17 cellular contexts compared by ENCODE assay signal in the genomic region with DNA sequence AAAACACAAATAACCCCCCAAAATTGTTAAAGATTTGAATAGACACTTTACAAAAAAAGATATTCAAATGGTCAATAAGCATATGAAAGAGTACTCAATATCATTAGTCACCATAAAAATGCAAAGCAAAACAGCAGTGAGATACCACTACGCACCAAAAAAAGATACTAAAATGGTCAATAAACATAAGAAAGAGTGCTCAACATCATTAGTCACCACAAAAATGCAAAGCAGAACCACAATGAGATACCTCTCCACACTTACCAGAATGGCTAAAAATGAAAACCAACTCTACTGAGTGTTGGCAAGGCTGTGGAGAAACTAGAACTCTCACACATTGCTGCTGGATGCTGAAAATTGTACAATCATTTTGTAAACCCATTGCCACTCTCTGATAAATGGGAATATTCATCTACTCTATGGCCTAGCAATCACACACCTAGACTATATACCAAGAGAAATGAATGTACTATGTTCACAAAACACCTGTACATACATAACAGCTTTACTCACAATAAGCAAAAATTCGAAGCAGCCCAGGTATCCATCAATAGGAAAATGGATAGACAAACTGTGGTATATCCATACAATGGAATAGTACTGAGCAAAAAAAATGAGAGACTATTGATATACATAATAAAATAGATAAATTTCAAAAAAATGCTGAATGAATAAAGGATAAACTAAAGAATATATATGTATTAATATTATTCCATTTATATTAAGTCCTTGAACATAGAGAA.
A peak's percentile ranks its signal among the peaks of the same experiment; 100 is the strongest.
DNase-seq lines count a peak whose midpoint lies in the region; ATAC-seq and TF ChIP-seq lines count a peak whose summit lies in the region.
"Had no signal": no experiment of that assay in that cellular context is flagged by ENCODE, and none has a peak within 500 bp of the region (broad histone marks: within the 10 kb centered on the region; RNA-seq: fewer than 3 reads in every experiment).

No MANE protein-coding gene starts in this region.

- peak; percentile 61 for DNase-seq in AG10803 (ENCODE audit: low read depth)
- DNase-seq in IMR-90 = peak; percentile 58
- peak; percentile 50 for DNase-seq in astrocyte of the hippocampus (ENCODE audit: low read depth, low spot score)
- DNase-seq in foreskin fibroblast = peak; percentile 42 to 44
- DNase-seq in SIG-M5 (lab: John Stamatoyannopoulos, UW) = no peak
- no peak for DNase-seq in GOT3 (lab: John Stamatoyannopoulos, UW)
- no peak for DNase-seq in GM13977 (ENCODE audit: low spot score)
- DNase-seq: Calu3; CD4-positive, alpha-beta memory T cell; MV-4-11; NCI-H1694 treated with DMSO at 0.1 percent for 48 hours; NCI-H524 treated with DMSO at 0.1 percent for 48 hours; PC-9 had no signal

- no peaks in the 10 kb centered on the region for H3K27me3 ChIP-seq in IMR-90 (ENCODE audit: control insufficient read depth, insufficient read depth, low read length)
- H3K27me3 ChIP-seq: BLaER1 had no signal

- H3K4me2 ChIP-seq in IMR-90 (ENCODE audit: low read depth, low read length) = no peak overlapping the region
- H3K4me2 ChIP-seq: BLaER1, PC-9 had no signal

- dilution Hi-C loops in IMR-90 (cut with HindIII; ENCODE audit: low sequenced_read_pairs, unreplicated experiment) = no loop called here

- no peak overlapping the region for H3K4ac ChIP-seq in IMR-90 (ENCODE audit: low read depth, low read length)

- H2AFZ ChIP-seq in IMR-90 (replicated peaks; ENCODE audit: low read length, poor library complexity) = no peak overlapping the region
- H2AFZ ChIP-seq: PC-9 had no signal

- H2BK120ac ChIP-seq in IMR-90 (ENCODE audit: low read depth, low read length) = no peak overlapping the region

- BruUV-seq in IMR-90 (replicated peaks; lab: Mats Ljungman, UMichigan) = no TSS peak

- no peak overlapping the region for H4K91ac ChIP-seq in IMR-90 (ENCODE audit: insufficient read depth, low read depth, low read length)

- H3K4me3 ChIP-seq in AG10803 (ENCODE audit: low read length) (no peak overlapping the region), IMR-90 (ENCODE audit: insufficient read depth, low read depth, low read length) (no peak overlapping the region), foreskin fibroblast (ENCODE audit: low read depth in 1 of 2, low read length in 2 of 2) (no peak overlapping the region)
- H3K4me3 ChIP-seq: BLaER1, HAP-1, PC-9 had no signal

- TF ChIP-seq CTCF in AG10803 (conservative IDR thresholded peaks at IDR 0.05; ENCODE audit: low read length) = no peak
- no peak for TF ChIP-seq CTCF in IMR-90 (conservative IDR thresholded peaks at IDR 0.05; ENCODE audit: low read depth, low read length)
- TF ChIP-seq CTCF in foreskin fibroblast (IDR thresholded peaks at IDR 0.05; ENCODE audit: low read depth, low read length) = no peak
- TF ChIP-seq CTCF in GM13977 (IDR thresholded peaks at IDR 0.05; ENCODE audit: extremely low read depth, insufficient read depth, missing control alignments) = no peak

- no peak overlapping the region for H2AK5ac ChIP-seq in IMR-90 (ENCODE audit: low read depth, low read length)

- no peak overlapping the region for H4K5ac ChIP-seq in IMR-90 (ENCODE audit: low read depth, low read length)

- H4K20me1 ChIP-seq in IMR-90 (ENCODE audit: insufficient read depth, low read length) = no peaks in the 10 kb centered on the region
- H4K20me1 ChIP-seq: BLaER1 had no signal

- no peak for TF ChIP-seq POLR2A in IMR-90 (IDR thresholded peaks at IDR 0.05; ENCODE audit: low read depth, low read length)

- no peak overlapping the region for H3K27ac ChIP-seq in IMR-90 (ENCODE audit: insufficient read depth, low read length)
- H3K27ac ChIP-seq: BLaER1, PC-9, RWPE1 had no signal

- no peak overlapping the region for H4K8ac ChIP-seq in IMR-90 (ENCODE audit: low read depth in 2 of 2, low read length in 2 of 2)

- no peak overlapping the region for H3K18ac ChIP-seq in IMR-90 (ENCODE audit: low read depth, low read length)

- H2AK9ac ChIP-seq in IMR-90 (replicated peaks; ENCODE audit: low read depth, low read length, poor library complexity) = no peak overlapping the region

- no peaks in the 10 kb centered on the region for H3K36me3 ChIP-seq in IMR-90 (ENCODE audit: control insufficient read depth, insufficient read depth, low read length)
- H3K36me3 ChIP-seq: BLaER1, HAP-1 had no signal

- H3K4me1 ChIP-seq in IMR-90 (ENCODE audit: control insufficient read depth, insufficient read depth, low read length) = peaks cover 15% of the 10 kb centered on the region
- H3K4me1 ChIP-seq: BLaER1, HAP-1 had no signal

- peaks cover 2% of the 10 kb centered on the region; the same call in 1 of the 2 replicates for H3K9me3 ChIP-seq in IMR-90 (ENCODE audit: control insufficient read depth, insufficient read depth, low read length)
- H3K9me3 ChIP-seq: BLaER1, HAP-1 had no signal

- POLR2A ChIA-PET in IMR-90 (lab: Charles Lee; ENCODE audit: unreplicated experiment) = no interaction called here

- intact Hi-C loops in IMR-90 (cut with micrococcal nuclease) = no loop called here

- H3K14ac ChIP-seq in IMR-90 (replicated peaks; ENCODE audit: low read depth, low read length) = no peak overlapping the region

- ATAC-seq in IMR-90 (ENCODE audit: low read depth) = peak; percentile 9; the same call in 1 of the 2 replicates
- no peak for ATAC-seq in HG02642 (IDR thresholded peaks at IDR 0.05; ENCODE audit: poor library complexity, unreplicated experiment)

- no peak overlapping the region for H3K9ac ChIP-seq in IMR-90 (ENCODE audit: low read depth, low read length)
- H3K9ac ChIP-seq: BLaER1 had no signal

- CTCF ChIA-PET in IMR-90 (lab: Yijun Ruan, JAX) = no interaction called here

- H3K79me1 ChIP-seq in IMR-90 (ENCODE audit: low read depth in 1 of 2, low read length in 2 of 2) = no peaks in the 10 kb centered on the region

- no peak overlapping the region for H3K56ac ChIP-seq in IMR-90 (ENCODE audit: extremely low read depth, insufficient read depth, low read length)

- H2BK20ac ChIP-seq in IMR-90 (ENCODE audit: low read depth, low read length) = no peak overlapping the region

- H3K9me1 ChIP-seq in IMR-90 (ENCODE audit: insufficient read depth, low read length) = peaks cover 8% of the 10 kb centered on the region

- H2BK15ac ChIP-seq in IMR-90 (ENCODE audit: low read depth, low read length) = no peak overlapping the region

- in situ Hi-C loops in IMR-90 (cut with MboI; ENCODE audit: low sequenced_read_pairs) = no loop called here
- in situ Hi-C loops in GM13977 (cut with MboI; ENCODE audit: low pct_unique_long_range_greater_than_20kb, low sequenced_read_pairs, unreplicated experiment) = no loop called here

- peak overlapping the region; percentile 43 for H2BK5ac ChIP-seq in IMR-90 (ENCODE audit: low read depth, low read length, poor library complexity, severe bottlenecking)

- no peak overlapping the region for H3K23ac ChIP-seq in IMR-90 (ENCODE audit: low read depth, low read length)

- no CpG with 5 or more reads among the region's 2 CpGs for WGBS in IMR-90 (ENCODE audit: extremely low coverage in 2 of 2, insufficient read length in 1 of 2), 2 experiments

- TF ChIP-seq RAD21 in IMR-90 (IDR thresholded peaks at IDR 0.05; ENCODE audit: low read length) = no peak

TF ChIP-seq in IMR-90, 13 proteins besides CTCF, POLR2A, EP300 and RAD21:
- TF ChIP-seq RCOR1 (IDR thresholded peaks at IDR 0.05; ENCODE audit: insufficient replicate concordance, low read length) (no peak), NFE2L2 (IDR thresholded peaks at IDR 0.05; ENCODE audit: low read depth, low read length) (no peak)

Comparison
In these comparisons a context has a peak if more than half of its experiments do, and no peak if none do; other contexts are left out.
1. DNase-seq: peak in AG10803 (single experiment), IMR-90 (single experiment), astrocyte of the hippocampus (single experiment) and foreskin fibroblast (2 of 2); none in SIG-M5 (single experiment), GOT3 (single experiment) and GM13977 (single experiment).